1 cellular context compared by ENCODE assay signal in the genomic region with DNA sequence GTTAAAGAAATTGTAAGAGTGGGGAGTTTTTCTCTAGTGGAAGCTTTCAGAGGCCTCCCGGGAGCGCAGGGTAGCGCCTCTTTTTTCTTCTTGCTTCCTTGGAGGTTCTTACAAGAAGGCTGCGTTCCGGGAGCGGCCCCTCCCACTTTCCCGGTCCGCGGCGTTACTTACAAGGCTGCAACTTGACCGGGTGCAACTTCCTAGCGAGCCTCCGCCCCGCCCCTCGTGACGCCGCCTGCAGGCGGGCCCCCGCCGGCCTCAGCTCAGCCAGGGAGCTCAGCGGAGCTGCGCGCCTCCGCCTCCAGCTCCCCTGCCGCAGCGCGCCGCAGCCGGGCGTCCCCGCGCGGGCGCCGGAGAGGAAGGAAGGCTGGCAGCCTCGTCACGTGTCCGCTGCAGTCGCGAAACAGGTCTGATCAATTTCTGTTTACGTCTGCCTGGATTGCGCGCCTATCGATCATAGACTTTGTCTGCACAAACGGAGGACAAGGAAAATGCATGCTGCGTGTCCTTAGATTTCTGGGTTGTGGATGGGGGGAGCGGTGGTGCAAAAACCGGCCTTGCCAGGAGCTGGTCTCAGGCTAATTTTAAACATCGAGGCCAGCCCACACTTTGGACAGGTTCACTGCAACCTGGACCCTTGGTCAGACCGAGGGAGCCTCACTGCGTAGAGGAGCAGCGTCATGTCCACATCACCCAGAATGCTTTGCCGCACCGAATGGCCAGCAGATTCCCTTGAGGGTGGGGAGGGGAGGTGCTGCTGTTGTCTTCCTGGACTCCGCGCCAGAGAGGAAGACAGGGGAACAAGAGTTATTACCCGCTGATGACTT.
TF ChIP-seq lines count a peak whose summit lies in the region.

A gene with protein sequence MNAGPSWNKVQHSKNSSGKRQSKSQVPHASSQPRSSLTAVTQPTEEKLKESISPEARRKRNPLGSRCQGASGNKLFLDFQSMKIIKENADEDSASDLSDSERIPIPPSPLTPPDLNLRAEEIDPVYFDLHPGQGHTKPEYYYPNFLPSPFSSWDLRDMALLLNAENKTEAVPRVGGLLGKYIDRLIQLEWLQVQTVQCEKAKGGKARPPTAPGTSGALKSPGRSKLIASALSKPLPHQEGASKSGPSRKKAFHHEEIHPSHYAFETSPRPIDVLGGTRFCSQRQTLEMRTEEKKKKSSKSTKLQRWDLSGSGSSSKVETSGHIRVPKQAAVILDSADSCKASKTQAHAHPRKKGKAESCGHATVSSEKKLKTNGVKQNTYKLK (plus strand): TSS at position 261 of the 827 bp plus-strand sequence. CDS start 3,555 bp downstream, outside the sequence.
A gene with protein sequence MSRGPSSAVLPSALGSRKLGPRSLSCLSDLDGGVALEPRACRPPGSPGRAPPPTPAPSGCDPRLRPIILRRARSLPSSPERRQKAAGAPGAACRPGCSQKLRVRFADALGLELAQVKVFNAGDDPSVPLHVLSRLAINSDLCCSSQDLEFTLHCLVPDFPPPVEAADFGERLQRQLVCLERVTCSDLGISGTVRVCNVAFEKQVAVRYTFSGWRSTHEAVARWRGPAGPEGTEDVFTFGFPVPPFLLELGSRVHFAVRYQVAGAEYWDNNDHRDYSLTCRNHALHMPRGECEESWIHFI (minus strand): TSS at position 177 of the 827 bp plus-strand sequence. CDS start 374 bp downstream, outside the sequence.

TF ChIP-seq in WTC11, 78 proteins besides CTCF, POLR2A, EP300 and RAD21 (continued from another document):
- TF ChIP-seq, protein P1, sequence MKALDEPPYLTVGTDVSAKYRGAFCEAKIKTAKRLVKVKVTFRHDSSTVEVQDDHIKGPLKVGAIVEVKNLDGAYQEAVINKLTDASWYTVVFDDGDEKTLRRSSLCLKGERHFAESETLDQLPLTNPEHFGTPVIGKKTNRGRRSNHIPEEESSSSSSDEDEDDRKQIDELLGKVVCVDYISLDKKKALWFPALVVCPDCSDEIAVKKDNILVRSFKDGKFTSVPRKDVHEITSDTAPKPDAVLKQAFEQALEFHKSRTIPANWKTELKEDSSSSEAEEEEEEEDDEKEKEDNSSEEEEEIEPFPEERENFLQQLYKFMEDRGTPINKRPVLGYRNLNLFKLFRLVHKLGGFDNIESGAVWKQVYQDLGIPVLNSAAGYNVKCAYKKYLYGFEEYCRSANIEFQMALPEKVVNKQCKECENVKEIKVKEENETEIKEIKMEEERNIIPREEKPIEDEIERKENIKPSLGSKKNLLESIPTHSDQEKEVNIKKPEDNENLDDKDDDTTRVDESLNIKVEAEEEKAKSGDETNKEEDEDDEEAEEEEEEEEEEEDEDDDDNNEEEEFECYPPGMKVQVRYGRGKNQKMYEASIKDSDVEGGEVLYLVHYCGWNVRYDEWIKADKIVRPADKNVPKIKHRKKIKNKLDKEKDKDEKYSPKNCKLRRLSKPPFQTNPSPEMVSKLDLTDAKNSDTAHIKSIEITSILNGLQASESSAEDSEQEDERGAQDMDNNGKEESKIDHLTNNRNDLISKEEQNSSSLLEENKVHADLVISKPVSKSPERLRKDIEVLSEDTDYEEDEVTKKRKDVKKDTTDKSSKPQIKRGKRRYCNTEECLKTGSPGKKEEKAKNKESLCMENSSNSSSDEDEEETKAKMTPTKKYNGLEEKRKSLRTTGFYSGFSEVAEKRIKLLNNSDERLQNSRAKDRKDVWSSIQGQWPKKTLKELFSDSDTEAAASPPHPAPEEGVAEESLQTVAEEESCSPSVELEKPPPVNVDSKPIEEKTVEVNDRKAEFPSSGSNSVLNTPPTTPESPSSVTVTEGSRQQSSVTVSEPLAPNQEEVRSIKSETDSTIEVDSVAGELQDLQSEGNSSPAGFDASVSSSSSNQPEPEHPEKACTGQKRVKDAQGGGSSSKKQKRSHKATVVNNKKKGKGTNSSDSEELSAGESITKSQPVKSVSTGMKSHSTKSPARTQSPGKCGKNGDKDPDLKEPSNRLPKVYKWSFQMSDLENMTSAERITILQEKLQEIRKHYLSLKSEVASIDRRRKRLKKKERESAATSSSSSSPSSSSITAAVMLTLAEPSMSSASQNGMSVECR (CRISPR knock-in tag; IDR thresholded peaks at IDR 0.05; ENCODE audit: borderline replicate concordance) = peak; percentile 32; the same call in 1 of the 2 replicates
- TF ChIP-seq ZNF423 (CRISPR knock-in tag; IDR thresholded peaks at IDR 0.05) = peak; percentile 48; the same call in 1 of the 2 replicates
- TF ChIP-seq FOXK1 (CRISPR knock-in tag; IDR thresholded peaks at IDR 0.05) = peak; percentile 31
- no peak for TF ChIP-seq ZNF263 (CRISPR knock-in tag; IDR thresholded peaks at IDR 0.05; ENCODE audit: low read depth)
- no peak for TF ChIP-seq ATF1 (CRISPR knock-in tag; IDR thresholded peaks at IDR 0.05)
- TF ChIP-seq, protein P2, sequence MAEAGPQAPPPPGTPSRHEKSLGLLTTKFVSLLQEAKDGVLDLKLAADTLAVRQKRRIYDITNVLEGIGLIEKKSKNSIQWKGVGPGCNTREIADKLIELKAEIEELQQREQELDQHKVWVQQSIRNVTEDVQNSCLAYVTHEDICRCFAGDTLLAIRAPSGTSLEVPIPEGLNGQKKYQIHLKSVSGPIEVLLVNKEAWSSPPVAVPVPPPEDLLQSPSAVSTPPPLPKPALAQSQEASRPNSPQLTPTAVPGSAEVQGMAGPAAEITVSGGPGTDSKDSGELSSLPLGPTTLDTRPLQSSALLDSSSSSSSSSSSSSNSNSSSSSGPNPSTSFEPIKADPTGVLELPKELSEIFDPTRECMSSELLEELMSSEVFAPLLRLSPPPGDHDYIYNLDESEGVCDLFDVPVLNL (CRISPR knock-in tag; IDR thresholded peaks at IDR 0.05; ENCODE audit: borderline replicate concordance, low read depth) = no peak
- TF ChIP-seq NR3C1 (CRISPR knock-in tag; conservative IDR thresholded peaks at IDR 0.05; ENCODE audit: low read depth) = no peak
- TF ChIP-seq, protein P3, sequence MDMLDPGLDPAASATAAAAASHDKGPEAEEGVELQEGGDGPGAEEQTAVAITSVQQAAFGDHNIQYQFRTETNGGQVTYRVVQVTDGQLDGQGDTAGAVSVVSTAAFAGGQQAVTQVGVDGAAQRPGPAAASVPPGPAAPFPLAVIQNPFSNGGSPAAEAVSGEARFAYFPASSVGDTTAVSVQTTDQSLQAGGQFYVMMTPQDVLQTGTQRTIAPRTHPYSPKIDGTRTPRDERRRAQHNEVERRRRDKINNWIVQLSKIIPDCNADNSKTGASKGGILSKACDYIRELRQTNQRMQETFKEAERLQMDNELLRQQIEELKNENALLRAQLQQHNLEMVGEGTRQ (CRISPR knock-in tag; IDR thresholded peaks at IDR 0.05) = peak; percentile 86
- no peak for TF ChIP-seq SOX15 (CRISPR knock-in tag; IDR thresholded peaks at IDR 0.05)
- peak; percentile 54 for TF ChIP-seq SP1 (CRISPR knock-in tag; conservative IDR thresholded peaks at IDR 0.05)
- TF ChIP-seq OVOL2 (CRISPR knock-in tag; IDR thresholded peaks at IDR 0.05; ENCODE audit: borderline replicate concordance) = no peak
- TF ChIP-seq, protein P4, sequence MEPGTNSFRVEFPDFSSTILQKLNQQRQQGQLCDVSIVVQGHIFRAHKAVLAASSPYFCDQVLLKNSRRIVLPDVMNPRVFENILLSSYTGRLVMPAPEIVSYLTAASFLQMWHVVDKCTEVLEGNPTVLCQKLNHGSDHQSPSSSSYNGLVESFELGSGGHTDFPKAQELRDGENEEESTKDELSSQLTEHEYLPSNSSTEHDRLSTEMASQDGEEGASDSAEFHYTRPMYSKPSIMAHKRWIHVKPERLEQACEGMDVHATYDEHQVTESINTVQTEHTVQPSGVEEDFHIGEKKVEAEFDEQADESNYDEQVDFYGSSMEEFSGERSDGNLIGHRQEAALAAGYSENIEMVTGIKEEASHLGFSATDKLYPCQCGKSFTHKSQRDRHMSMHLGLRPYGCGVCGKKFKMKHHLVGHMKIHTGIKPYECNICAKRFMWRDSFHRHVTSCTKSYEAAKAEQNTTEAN (CRISPR knock-in tag; IDR thresholded peaks at IDR 0.05) = no peak
- TF ChIP-seq, protein P5, sequence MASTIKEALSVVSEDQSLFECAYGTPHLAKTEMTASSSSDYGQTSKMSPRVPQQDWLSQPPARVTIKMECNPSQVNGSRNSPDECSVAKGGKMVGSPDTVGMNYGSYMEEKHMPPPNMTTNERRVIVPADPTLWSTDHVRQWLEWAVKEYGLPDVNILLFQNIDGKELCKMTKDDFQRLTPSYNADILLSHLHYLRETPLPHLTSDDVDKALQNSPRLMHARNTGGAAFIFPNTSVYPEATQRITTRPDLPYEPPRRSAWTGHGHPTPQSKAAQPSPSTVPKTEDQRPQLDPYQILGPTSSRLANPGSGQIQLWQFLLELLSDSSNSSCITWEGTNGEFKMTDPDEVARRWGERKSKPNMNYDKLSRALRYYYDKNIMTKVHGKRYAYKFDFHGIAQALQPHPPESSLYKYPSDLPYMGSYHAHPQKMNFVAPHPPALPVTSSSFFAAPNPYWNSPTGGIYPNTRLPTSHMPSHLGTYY (CRISPR knock-in tag; IDR thresholded peaks at IDR 0.05) = no peak
- no peak for TF ChIP-seq SMAD4 (CRISPR knock-in tag; IDR thresholded peaks at IDR 0.05)
- TF ChIP-seq, protein P6, sequence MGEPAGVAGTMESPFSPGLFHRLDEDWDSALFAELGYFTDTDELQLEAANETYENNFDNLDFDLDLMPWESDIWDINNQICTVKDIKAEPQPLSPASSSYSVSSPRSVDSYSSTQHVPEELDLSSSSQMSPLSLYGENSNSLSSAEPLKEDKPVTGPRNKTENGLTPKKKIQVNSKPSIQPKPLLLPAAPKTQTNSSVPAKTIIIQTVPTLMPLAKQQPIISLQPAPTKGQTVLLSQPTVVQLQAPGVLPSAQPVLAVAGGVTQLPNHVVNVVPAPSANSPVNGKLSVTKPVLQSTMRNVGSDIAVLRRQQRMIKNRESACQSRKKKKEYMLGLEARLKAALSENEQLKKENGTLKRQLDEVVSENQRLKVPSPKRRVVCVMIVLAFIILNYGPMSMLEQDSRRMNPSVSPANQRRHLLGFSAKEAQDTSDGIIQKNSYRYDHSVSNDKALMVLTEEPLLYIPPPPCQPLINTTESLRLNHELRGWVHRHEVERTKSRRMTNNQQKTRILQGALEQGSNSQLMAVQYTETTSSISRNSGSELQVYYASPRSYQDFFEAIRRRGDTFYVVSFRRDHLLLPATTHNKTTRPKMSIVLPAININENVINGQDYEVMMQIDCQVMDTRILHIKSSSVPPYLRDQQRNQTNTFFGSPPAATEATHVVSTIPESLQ (CRISPR knock-in tag; IDR thresholded peaks at IDR 0.05) = no peak
